In genomic region chr3:24387493-24387892, GRCh38 we compare ENCODE assay signal across 15 cellular contexts.
DNase-seq lines count a peak whose midpoint lies in the region; ATAC-seq, FAIRE-seq and TF ChIP-seq lines count a peak whose summit lies in the region.
"Had no signal": no experiment of that assay in that cellular context is flagged by ENCODE, and none has a peak within 500 bp of the region (broad histone marks: within the 10 kb centered on the region; RNA-seq: fewer than 3 reads in every experiment).

No MANE protein-coding gene starts in this region.

- no peak overlapping the region for H3K27ac Mint-ChIP-seq in activated CD8-positive, alpha-beta T cell treated with anti-CD3 and anti-CD28 coated beads, Interleukin-2, amount 10 ng/mL, durations not matched to agents 7 days and 5 days
- H3K27ac Mint-ChIP-seq: natural killer cell treated with Interleukin-12 subunit alpha and Interleukin-12 subunit beta and Interleukin-15 and Interleukin-18, amount 100 ng/mL, for 72 hours had no signal

- no peak overlapping the region for H3K27ac ChIP-seq in brain microvascular endothelial cell
- H3K27ac ChIP-seq: BLaER1 treated with 17β-estradiol and CSF1 and Interleukin-3, amounts not matched to agents 10 nM and 100 nM; WERI-Rb-1 had no signal

- no peak for FAIRE-seq in urothelium cell line (lab: Jason Lieb, UNC)

- H3K4me3 Mint-ChIP-seq in activated CD8-positive, alpha-beta T cell treated with anti-CD3 and anti-CD28 coated beads, Interleukin-2, amount 10 ng/mL, durations not matched to agents 7 days and 5 days: no peak overlapping the region
- H3K4me3 Mint-ChIP-seq: natural killer cell treated with Interleukin-12 subunit alpha and Interleukin-12 subunit beta and Interleukin-15 and Interleukin-18, amount 100 ng/mL, for 72 hours had no signal

- H3K4me1 Mint-ChIP-seq in activated CD8-positive, alpha-beta T cell treated with anti-CD3 and anti-CD28 coated beads, Interleukin-2, amount 10 ng/mL, durations not matched to agents 7 days and 5 days (ENCODE audit: low read depth): no peaks in the 10 kb centered on the region

- TF ChIP-seq CTCF in brain microvascular endothelial cell (IDR thresholded peaks at IDR 0.05; ENCODE audit: low read depth, low read length, missing control alignments): no peak

- POLR2A ChIA-PET in activated CD8-positive, alpha-beta T cell treated with anti-CD3 and anti-CD28 coated beads, Interleukin-2, amount 10 ng/mL, durations not matched to agents 7 days and 5 days (lab: Charles Lee): no interaction called here

- no peak for ATAC-seq in activated CD8-positive, alpha-beta T cell treated with anti-CD3 and anti-CD28 coated beads, Interleukin-2, amount 10 ng/mL, durations not matched to agents 7 days and 5 days
- no peak for ATAC-seq in HG02678 (IDR thresholded peaks at IDR 0.05; ENCODE audit: unreplicated experiment)
- ATAC-seq: esophagus mucosa; left ventricle myocardium superior; natural killer cell treated with Interleukin-12 subunit alpha and Interleukin-12 subunit beta and Interleukin-15 and Interleukin-18, amount 100 ng/mL, for 72 hours had no signal

- H3K4me3 ChIP-seq in brain microvascular endothelial cell (ENCODE audit: low read depth, low read length): no peak overlapping the region
- no peak overlapping the region for H3K4me3 ChIP-seq in H7 (ENCODE audit: insufficient read depth, low read depth, low read length)
- H3K4me3 ChIP-seq: BLaER1 treated with 17β-estradiol and CSF1 and Interleukin-3, amounts not matched to agents 10 nM and 100 nM had no signal

- H3K27me3 ChIP-seq in brain microvascular endothelial cell (replicated peaks): no peaks in the 10 kb centered on the region
- no peaks in the 10 kb centered on the region for H3K27me3 ChIP-seq in H7 (ENCODE audit: control insufficient read depth, insufficient read depth, low read length)
- H3K27me3 ChIP-seq: BLaER1 treated with 17β-estradiol and CSF1 and Interleukin-3, amounts not matched to agents 10 nM and 100 nM had no signal

- H3K36me3 ChIP-seq in brain microvascular endothelial cell (replicated peaks) (no peaks in the 10 kb centered on the region), H7 (replicated peaks; ENCODE audit: control insufficient read depth, insufficient read depth, low read length) (no peaks in the 10 kb centered on the region)
- H3K36me3 ChIP-seq: BLaER1 treated with 17β-estradiol and CSF1 and Interleukin-3, amounts not matched to agents 10 nM and 100 nM; WERI-Rb-1 had no signal

- in situ Hi-C loops in brain microvascular endothelial cell (cut with HindIII; ENCODE audit: low pct_ligation_motif_present, low sequenced_read_pairs): no loop called here

- DNase-seq in HT1080 (ENCODE audit: low read depth) (peak; percentile 34), brain microvascular endothelial cell (peak; percentile 29), iris pigment epithelial cell (ENCODE audit: low read depth) (peak; percentile 62), urothelium cell line (ENCODE audit: low spot score) (peak; percentile 27), H7 (no peak)
- no peak for DNase-seq in activated CD8-positive, alpha-beta T cell treated with anti-CD3 and anti-CD28 coated beads, Interleukin-2, amount 10 ng/mL, durations not matched to agents 7 days and 5 days
- DNase-seq: DMS153, left ventricle myocardium superior, NCI-H1930, NCI-H524, WERI-Rb-1 had no signal

- no peaks in the 10 kb centered on the region for H3K27me3 Mint-ChIP-seq in activated CD8-positive, alpha-beta T cell treated with anti-CD3 and anti-CD28 coated beads, Interleukin-2, amount 10 ng/mL, durations not matched to agents 7 days and 5 days (ENCODE audit: low read depth)
- H3K27me3 Mint-ChIP-seq: natural killer cell treated with Interleukin-12 subunit alpha and Interleukin-12 subunit beta and Interleukin-15 and Interleukin-18, amount 100 ng/mL, for 72 hours had no signal

- H3K9me3 Mint-ChIP-seq in activated CD8-positive, alpha-beta T cell treated with anti-CD3 and anti-CD28 coated beads, Interleukin-2, amount 10 ng/mL, durations not matched to agents 7 days and 5 days (ENCODE audit: insufficient read depth): no peaks in the 10 kb centered on the region

- CTCF ChIA-PET in activated CD8-positive, alpha-beta T cell treated with anti-CD3 and anti-CD28 coated beads, Interleukin-2, amount 10 ng/mL, durations not matched to agents 7 days and 5 days (lab: Charles Lee): no interaction called here

- H3K36me3 Mint-ChIP-seq in activated CD8-positive, alpha-beta T cell treated with anti-CD3 and anti-CD28 coated beads, Interleukin-2, amount 10 ng/mL, durations not matched to agents 7 days and 5 days (ENCODE audit: low read depth): no peaks in the 10 kb centered on the region
- H3K36me3 Mint-ChIP-seq: natural killer cell treated with Interleukin-12 subunit alpha and Interleukin-12 subunit beta and Interleukin-15 and Interleukin-18, amount 100 ng/mL, for 72 hours had no signal

Comparison
In these comparisons a context has a peak if more than half of its experiments do, and no peak if none do; other contexts are left out.
1. DNase-seq: peak in HT1080 (single experiment), brain microvascular endothelial cell (single experiment), iris pigment epithelial cell (single experiment) and urothelium cell line (single experiment); none in activated CD8-positive, alpha-beta T cell treated with anti-CD3 and anti-CD28 coated beads, Interleukin-2, amount 10 ng/mL, durations not matched to agents 7 days and 5 days (single experiment) and H7 (single experiment).